In genomic region chr19:50537769-50538230, GRCh38 we compare ENCODE assay signal across 8 cellular contexts. TPM values are rescaled to one million over a fixed set of nuclear protein-coding genes. Genes with fewer than 3 reads are reported as not detected.
DNase-seq lines count a peak whose midpoint lies in the region; ATAC-seq, FAIRE-seq and TF ChIP-seq lines count a peak whose summit lies in the region.

No MANE protein-coding gene starts in this region.

- H3K4me3 Mint-ChIP-seq in activated T-helper 2 cell treated with anti-CD3 and anti-CD28 coated beads, Interferon-gamma antibody, Interleukin-2, Interleukin-4, amounts not matched to agents 10 μg/mL and 5 μg/mL and 100 μg/mL, durations not matched to agents 14 hours and 24 hours and 36 hours (ENCODE audit: low read depth) = no peak overlapping the region

- TF ChIP-seq EP300 in Ishikawa (IDR thresholded peaks at IDR 0.05; ENCODE audit: borderline replicate concordance) = no peak
- no peak for TF ChIP-seq EP300 in gastroesophageal sphincter (IDR thresholded peaks at IDR 0.05)

- H3K9me3 Mint-ChIP-seq in activated T-helper 2 cell treated with anti-CD3 and anti-CD28 coated beads, Interferon-gamma antibody, Interleukin-2, Interleukin-4, amounts not matched to agents 10 μg/mL and 5 μg/mL and 100 μg/mL, durations not matched to agents 14 hours and 24 hours and 36 hours = peaks cover 8% of the 10 kb centered on the region

- peaks cover under 1% of the 10 kb centered on the region for H3K27me3 ChIP-seq in gastroesophageal sphincter
- no peaks in the 10 kb centered on the region for H3K27me3 ChIP-seq in pancreas
- peaks cover 7% of the 10 kb centered on the region for H3K27me3 ChIP-seq in upper lobe of right lung

- DNase-seq in D341Med (ENCODE audit: low spot score) (peak; percentile 90), RWPE1 (ENCODE audit: low spot score) (peak; percentile 76), pancreas (peak in 5 of 6 donors; percentile 41 to 87 (median 62)), upper lobe of right lung (peak; percentile 88)
- peak; percentile 43 for DNase-seq in activated T-helper 2 cell treated with anti-CD3 and anti-CD28 coated beads, Interferon-gamma antibody, Interleukin-2, Interleukin-4, amounts not matched to agents 10 μg/mL and 5 μg/mL and 100 μg/mL, durations not matched to agents 14 hours and 24 hours and 36 hours (ENCODE audit: low spot score)

- FAIRE-seq in pancreas (lab: Jason Lieb, UNC) = no peak

- POLR2A ChIA-PET in RWPE1 (lab: Yijun Ruan, JAX; ENCODE audit: low non-redundant PET) = no interaction called here

- WGBS in gastroesophageal sphincter (ENCODE audit: low coverage in 1 of 2), 2 donors = 19 to 21% methylated on average over 14 to 15 of the region's 15 CpGs
- WGBS in pancreas, 2 donors = 13 to 15% methylated on average over 15 of the region's 15 CpGs

- no peak overlapping the region for H3K27ac Mint-ChIP-seq in activated T-helper 2 cell treated with anti-CD3 and anti-CD28 coated beads, Interferon-gamma antibody, Interleukin-2, Interleukin-4, amounts not matched to agents 10 μg/mL and 5 μg/mL and 100 μg/mL, durations not matched to agents 14 hours and 24 hours and 36 hours

- no peaks in the 10 kb centered on the region for H3K4me1 Mint-ChIP-seq in activated T-helper 2 cell treated with anti-CD3 and anti-CD28 coated beads, Interferon-gamma antibody, Interleukin-2, Interleukin-4, amounts not matched to agents 10 μg/mL and 5 μg/mL and 100 μg/mL, durations not matched to agents 14 hours and 24 hours and 36 hours (ENCODE audit: low read depth)

- H3K4me1 ChIP-seq in gastroesophageal sphincter = no peaks in the 10 kb centered on the region
- H3K4me1 ChIP-seq in pancreas = no peaks in the 10 kb centered on the region
- H3K4me1 ChIP-seq in upper lobe of right lung = no peaks in the 10 kb centered on the region

- TF ChIP-seq RAD21 in Ishikawa (IDR thresholded peaks at IDR 0.05; ENCODE audit: low read depth) = peak; percentile 82

- ATAC-seq in gastroesophageal sphincter (peak; percentile 51), pancreas (peak; percentile 46 to 91 (median 87)), upper lobe of right lung (peak; percentile 92), GM21529 (IDR thresholded peaks at IDR 0.05; ENCODE audit: unreplicated experiment) (no peak)

- peak; percentile 80 for TF ChIP-seq CTCF in RWPE1 (conservative IDR thresholded peaks at IDR 0.05; ENCODE audit: low read depth)
- peak in 3 of 4 experiments; percentile 46 to 71 (median 63) for TF ChIP-seq CTCF in gastroesophageal sphincter (IDR thresholded peaks at IDR 0.05)
- TF ChIP-seq CTCF in pancreas (IDR thresholded peaks at IDR 0.05) = peak; percentile 28 to 79 (median 50)
- TF ChIP-seq CTCF in upper lobe of right lung (IDR thresholded peaks at IDR 0.05) = peak; percentile 75

- TF ChIP-seq POLR2A in gastroesophageal sphincter (IDR thresholded peaks at IDR 0.05) = no peak

- no peak overlapping the region for H3K27ac ChIP-seq in RWPE1
- no peak overlapping the region for H3K27ac ChIP-seq in gastroesophageal sphincter
- H3K27ac ChIP-seq in pancreas = no peak overlapping the region
- H3K27ac ChIP-seq in upper lobe of right lung = no peak overlapping the region

- no peak overlapping the region for H3K4me3 ChIP-seq in gastroesophageal sphincter
- H3K4me3 ChIP-seq in pancreas = no peak overlapping the region
- no peak overlapping the region for H3K4me3 ChIP-seq in upper lobe of right lung

- no peaks in the 10 kb centered on the region for H3K36me3 ChIP-seq in gastroesophageal sphincter
- no peaks in the 10 kb centered on the region for H3K36me3 ChIP-seq in pancreas
- no peaks in the 10 kb centered on the region for H3K36me3 ChIP-seq in upper lobe of right lung

- H3K36me3 Mint-ChIP-seq in activated T-helper 2 cell treated with anti-CD3 and anti-CD28 coated beads, Interferon-gamma antibody, Interleukin-2, Interleukin-4, amounts not matched to agents 10 μg/mL and 5 μg/mL and 100 μg/mL, durations not matched to agents 14 hours and 24 hours and 36 hours (ENCODE audit: low read depth) = no peaks in the 10 kb centered on the region

- peaks cover 0 to 17% (median 0%) of the 10 kb centered on the region in 3 donors for H3K9me3 ChIP-seq in gastroesophageal sphincter
- no peaks in the 10 kb centered on the region for H3K9me3 ChIP-seq in pancreas
- H3K9me3 ChIP-seq in upper lobe of right lung = no peaks in the 10 kb centered on the region

- intact Hi-C loops in activated T-helper 2 cell treated with anti-CD3 and anti-CD28 coated beads, Interferon-gamma antibody, Interleukin-2, Interleukin-4, amounts not matched to agents 10 μg/mL and 5 μg/mL and 100 μg/mL, durations not matched to agents 14 hours and 24 hours and 36 hours (cut with micrococcal nuclease) = loop anchor here (1.0 kb wide), 2 partner anchors 246 to 385 kb away; no protein-coding TSS in a partner anchor
- intact Hi-C loops in pancreas (cut with DNase I) = no loop called here
- intact Hi-C loops in upper lobe of right lung (cut with DNase I) = no loop called here

- peaks cover 3% of the 10 kb centered on the region for H3K27me3 Mint-ChIP-seq in activated T-helper 2 cell treated with anti-CD3 and anti-CD28 coated beads, Interferon-gamma antibody, Interleukin-2, Interleukin-4, amounts not matched to agents 10 μg/mL and 5 μg/mL and 100 μg/mL, durations not matched to agents 14 hours and 24 hours and 36 hours (ENCODE audit: low read depth)

- CTCF ChIA-PET in RWPE1 (lab: Yijun Ruan, JAX) = interaction anchor here (0.6 to 2.6 kb wide), 21 partner anchors 9 to 1150 kb away, joined by 3 to 23 read pairs (median 4); no protein-coding TSS in a partner anchor

TF ChIP-seq in Ishikawa, 13 proteins besides CTCF, POLR2A, EP300 and RAD21:
- TF ChIP-seq USF1 (IDR thresholded peaks at IDR 0.05) = no peak
- no peak for TF ChIP-seq NFIC (IDR thresholded peaks at IDR 0.05)
- TF ChIP-seq TCF12 (IDR thresholded peaks at IDR 0.05; ENCODE audit: low read depth) = no peak
- peak; percentile 27; the same call in 1 of the 2 replicates for TF ChIP-seq TEAD4 (IDR thresholded peaks at IDR 0.05)
- no peak for TF ChIP-seq REST (IDR thresholded peaks at IDR 0.05; ENCODE audit: low read depth)
- no peak for TF ChIP-seq CREB1 (IDR thresholded peaks at IDR 0.05; ENCODE audit: low read depth)
- TF ChIP-seq ZBTB7A (IDR thresholded peaks at IDR 0.05; ENCODE audit: low read depth) = no peak
- 0 out of 2 replicates have a peak, but pooled peaks have one; percentile 15 for TF ChIP-seq YY1 (IDR thresholded peaks at IDR 0.05; ENCODE audit: low read depth)
- TF ChIP-seq MAX (IDR thresholded peaks at IDR 0.05) = no peak; the same call in 1 of the 2 replicates

RNA-seq across cellular contexts. Expression of gene ASPDH, which starts 24.1 kb away (rescaled TPM):
- not detected in 2 replicates for total RNA-seq in activated T-helper 2 cell treated with anti-CD3 and anti-CD28 coated beads, Interferon-gamma antibody, Interleukin-2, Interleukin-4, amounts not matched to agents 10 μg/mL and 5 μg/mL and 100 μg/mL, durations not matched to agents 14 hours and 24 hours and 36 hours
- total RNA-seq in gastroesophageal sphincter = not detected
- total RNA-seq in pancreas = under 1 TPM in 2 of 6 donors, not detected in 4; 0.49 to 0.76 TPM
- polyA plus RNA-seq in pancreas = 1 to 10 TPM; 1.6 to 4.6 TPM
- total RNA-seq in upper lobe of right lung = not detected

RNA-seq across cellular contexts. Expression of gene JOSD2, which starts 26.8 kb away (rescaled TPM):
- total RNA-seq in activated T-helper 2 cell treated with anti-CD3 and anti-CD28 coated beads, Interferon-gamma antibody, Interleukin-2, Interleukin-4, amounts not matched to agents 10 μg/mL and 5 μg/mL and 100 μg/mL, durations not matched to agents 14 hours and 24 hours and 36 hours = 39.9 and 43.6 TPM in 2 replicates
- total RNA-seq in gastroesophageal sphincter (10 to 100 TPM; 16.1 to 39.8 (median 26.1) TPM), pancreas (10 to 100 TPM in 5 of 6 donors, 1 to 10 TPM in 1; 8.0 to 23.3 (median 13.2) TPM), upper lobe of right lung (34.7 TPM)
- polyA plus RNA-seq in pancreas = 10 to 100 TPM; 25.1 to 41.2 TPM

RNA-seq across cellular contexts. Expression of gene LRRC4B, which starts 30.4 kb away (rescaled TPM):
- 0.18 TPM in 1 of 2 replicates, not detected in the other for total RNA-seq in activated T-helper 2 cell treated with anti-CD3 and anti-CD28 coated beads, Interferon-gamma antibody, Interleukin-2, Interleukin-4, amounts not matched to agents 10 μg/mL and 5 μg/mL and 100 μg/mL, durations not matched to agents 14 hours and 24 hours and 36 hours
- 1 to 10 TPM; 5.0 to 9.3 (median 7.6) TPM for total RNA-seq in gastroesophageal sphincter
- under 1 TPM; 0.09 to 0.79 (median 0.36) TPM for total RNA-seq in pancreas
- polyA plus RNA-seq in pancreas = 1 to 10 TPM in 1 of 2 donors, under 1 TPM in 1; 0.87 to 2.1 TPM
- 4.6 TPM for total RNA-seq in upper lobe of right lung
